Comparison of ENCODE assay signal across 1 cellular context in genomic region chr15:63086271-63086670, GRCh38.
TF ChIP-seq lines count a peak whose summit lies in the region.

No MANE protein-coding gene starts in this region.

TF ChIP-seq in IMR-90, 13 proteins besides CTCF, POLR2A, EP300 and RAD21:
- TF ChIP-seq MXI1 (IDR thresholded peaks at IDR 0.05; ENCODE audit: borderline replicate concordance, low read depth, low read length), result no peak
- no peak for TF ChIP-seq CHD1 (IDR thresholded peaks at IDR 0.05; ENCODE audit: low read depth, low read length)
- TF ChIP-seq BHLHE40 (IDR thresholded peaks at IDR 0.05; ENCODE audit: low read depth, low read length), result no peak
- TF ChIP-seq ELK1 (IDR thresholded peaks at IDR 0.05; ENCODE audit: borderline replicate concordance, low read depth, low read length), result no peak
- no peak for TF ChIP-seq MAZ (IDR thresholded peaks at IDR 0.05; ENCODE audit: borderline replicate concordance, low read depth, low read length)
- TF ChIP-seq RFX5 (IDR thresholded peaks at IDR 0.05; ENCODE audit: low read depth, low read length), result no peak
- no peak for TF ChIP-seq USF2 (IDR thresholded peaks at IDR 0.05; ENCODE audit: low read depth, low read length)
- no peak for TF ChIP-seq RCOR1 (IDR thresholded peaks at IDR 0.05; ENCODE audit: insufficient replicate concordance, low read length)
- TF ChIP-seq SMC3 (IDR thresholded peaks at IDR 0.05; ENCODE audit: low read depth, low read length), result no peak
- TF ChIP-seq CEBPB (IDR thresholded peaks at IDR 0.05; ENCODE audit: low read depth, low read length), result no peak
- TF ChIP-seq MAFK (IDR thresholded peaks at IDR 0.05; ENCODE audit: low read depth, low read length), result no peak
- no peak for TF ChIP-seq NFE2L2 (IDR thresholded peaks at IDR 0.05; ENCODE audit: low read depth, low read length)
- no peak for TF ChIP-seq FOS (IDR thresholded peaks at IDR 0.05; ENCODE audit: low read depth, low read length)
